ENCODE assay signal across 19 cellular contexts in genomic region chr20:11218035-11218680, GRCh38.
"Had no signal": no experiment of that assay in that cellular context is flagged by ENCODE, and none has a peak within 500 bp of the region (broad histone marks: within the 10 kb centered on the region; RNA-seq: fewer than 3 reads in every experiment).

No MANE protein-coding gene starts in this region.

- DNase-seq: activated CD4-positive, alpha-beta T cell treated with anti-CD3 and anti-CD28 coated beads, Interleukin-2, amount 50 U/mL, for 48 hours; activated CD4-positive, CD25-positive, alpha-beta regulatory T cell treated with anti-CD3 and anti-CD28 coated beads, Interleukin-2, amount 50 U/mL, for 72 hours; activated naive CD4-positive, alpha-beta T cell treated with anti-CD3 and anti-CD28 coated beads, Interleukin-2, amount 10 ng/mL, durations not matched to agents 7 days and 5 days; caudate nucleus; cortex of kidney; effector CD4-positive, alpha-beta T cell; foreskin melanocyte; head of caudate nucleus; mucosa of descending colon; naive thymus-derived CD4-positive, alpha-beta T cell; posterior cingulate gyrus; T-cell; T1000; trophoblast cell had no signal

- H3K27ac Mint-ChIP-seq: activated naive CD4-positive, alpha-beta T cell treated with anti-CD3 and anti-CD28 coated beads, Interleukin-2, amount 10 ng/mL, durations not matched to agents 7 days and 5 days; immature natural killer cell; naive thymus-derived CD4-positive, alpha-beta T cell; stimulated activated naive CD8-positive, alpha-beta T cell treated with anti-CD3 and anti-CD28 coated beads, Interleukin-15, Interleukin-2, amounts not matched to agents 100 ng/mL and 50 ng/mL, for 24 hours; T-cell had no signal

- H3K4me3 ChIP-seq: lung, mucosa of descending colon, right atrium auricular region, suprapubic skin had no signal

- H3K4me3 Mint-ChIP-seq: activated naive CD4-positive, alpha-beta T cell treated with anti-CD3 and anti-CD28 coated beads, Interleukin-2, amount 10 ng/mL, durations not matched to agents 7 days and 5 days; immature natural killer cell; naive thymus-derived CD4-positive, alpha-beta T cell; stimulated activated naive CD8-positive, alpha-beta T cell treated with anti-CD3 and anti-CD28 coated beads, Interleukin-15, Interleukin-2, amounts not matched to agents 100 ng/mL and 50 ng/mL, for 24 hours; T-cell had no signal

- H3K27me3 ChIP-seq: right atrium auricular region, suprapubic skin had no signal

- H3K27ac ChIP-seq: suprapubic skin had no signal

- H3K9me3 Mint-ChIP-seq: stimulated activated naive CD8-positive, alpha-beta T cell treated with anti-CD3 and anti-CD28 coated beads, Interleukin-15, Interleukin-2, amounts not matched to agents 100 ng/mL and 50 ng/mL, for 24 hours had no signal

- ATAC-seq: naive thymus-derived CD4-positive, alpha-beta T cell; T-cell had no signal

- H3K36me3 ChIP-seq: right atrium auricular region, suprapubic skin had no signal

- H3K4me1 Mint-ChIP-seq: activated naive CD4-positive, alpha-beta T cell treated with anti-CD3 and anti-CD28 coated beads, Interleukin-2, amount 10 ng/mL, durations not matched to agents 7 days and 5 days; naive thymus-derived CD4-positive, alpha-beta T cell; T-cell had no signal

- H3K36me3 Mint-ChIP-seq: activated naive CD4-positive, alpha-beta T cell treated with anti-CD3 and anti-CD28 coated beads, Interleukin-2, amount 10 ng/mL, durations not matched to agents 7 days and 5 days; immature natural killer cell; naive thymus-derived CD4-positive, alpha-beta T cell; T-cell had no signal

- H3K9me3 ChIP-seq: mucosa of descending colon, right atrium auricular region, suprapubic skin had no signal

- H3K27me3 Mint-ChIP-seq: activated naive CD4-positive, alpha-beta T cell treated with anti-CD3 and anti-CD28 coated beads, Interleukin-2, amount 10 ng/mL, durations not matched to agents 7 days and 5 days; naive thymus-derived CD4-positive, alpha-beta T cell; stimulated activated naive CD8-positive, alpha-beta T cell treated with anti-CD3 and anti-CD28 coated beads, Interleukin-15, Interleukin-2, amounts not matched to agents 100 ng/mL and 50 ng/mL, for 24 hours; T-cell had no signal

- H3K4me1 ChIP-seq: suprapubic skin had no signal
